ENCODE assay signal across 9 cellular contexts in genomic region chr4:2290974-2291704, GRCh38. TPM values are rescaled to one million over a fixed set of nuclear protein-coding genes. Genes with fewer than 3 reads are reported as not detected.
DNase-seq lines count a peak whose midpoint lies in the region; ATAC-seq and TF ChIP-seq lines count a peak whose summit lies in the region.
"Had no signal": no experiment of that assay in that cellular context is flagged by ENCODE, and none has a peak within 500 bp of the region (broad histone marks: within the 10 kb centered on the region; RNA-seq: fewer than 3 reads in every experiment).

No MANE protein-coding gene starts in this region.

- H3K36me3 ChIP-seq in osteoblast (ENCODE audit: insufficient read depth, low read length) (no peaks in the 10 kb centered on the region), uterus (no peaks in the 10 kb centered on the region)
- H3K36me3 ChIP-seq: thyroid gland had no signal

- TF ChIP-seq CTCF in osteoblast (IDR thresholded peaks at IDR 0.05; ENCODE audit: extremely low read depth, low read depth, low read length), result no peak
- TF ChIP-seq CTCF in uterus (IDR thresholded peaks at IDR 0.05), result no peak

- intact Hi-C loops in cardiac septum (cut with DNase I) (no loop called here), left ventricle myocardium superior (cut with micrococcal nuclease) (no loop called here), uterus (cut with DNase I; ENCODE audit: low total_unique reads) (no loop called here)

- no peaks in the 10 kb centered on the region for H3K79me2 ChIP-seq in osteoblast (ENCODE audit: insufficient read depth, low read length)

- peak; percentile 71 for DNase-seq in cardiac septum (ENCODE audit: low spot score)
- DNase-seq in left ventricle myocardium superior, result no peak
- DNase-seq in activated T-helper 9 cell treated with anti-CD3 and anti-CD28 coated beads, Interleukin-2, amount 50 U/mL, for 16 hours (ENCODE audit: low read depth), result peak; percentile 38
- DNase-seq in osteoblast (ENCODE audit: insufficient read length, low spot score, missing footprints), result peak; percentile 56
- peak; percentile 11 to 15 for DNase-seq in uterus
- no peak for DNase-seq in NCI-H774 (lab: John Stamatoyannopoulos, UW)
- no peak for DNase-seq in NCI-H2029 treated with DMSO at 0.1 percent for 48 hours (lab: John Stamatoyannopoulos, UW)

- no peak overlapping the region for H3K4me2 ChIP-seq in osteoblast (ENCODE audit: insufficient read depth, low read length)

- H3K27me3 ChIP-seq in osteoblast (ENCODE audit: insufficient read depth, low read length), result no peaks in the 10 kb centered on the region
- no peaks in the 10 kb centered on the region for H3K27me3 ChIP-seq in uterus
- H3K27me3 ChIP-seq: thyroid gland had no signal

- no peak for ATAC-seq in left ventricle myocardium superior
- no peak for ATAC-seq in GM18909 (IDR thresholded peaks at IDR 0.05; ENCODE audit: poor library complexity, unreplicated experiment)

- H3K27ac ChIP-seq in osteoblast (ENCODE audit: low read depth, low read length) (no peak overlapping the region), uterus (no peak overlapping the region)
- H3K27ac ChIP-seq: thyroid gland had no signal

- TF ChIP-seq POLR2A in uterus (IDR thresholded peaks at IDR 0.05), result no peak

- H3K4me3 ChIP-seq in osteoblast (ENCODE audit: insufficient read depth, low read length) (no peak overlapping the region), uterus (no peak overlapping the region)
- H3K4me3 ChIP-seq: thyroid gland had no signal

- no peaks in the 10 kb centered on the region for H4K20me1 ChIP-seq in osteoblast (ENCODE audit: insufficient read depth, low read length)

- no peak overlapping the region for H2AFZ ChIP-seq in osteoblast (ENCODE audit: low read length)

- no peaks in the 10 kb centered on the region for H3K4me1 ChIP-seq in osteoblast (ENCODE audit: insufficient read depth, low read length)
- H3K4me1 ChIP-seq in uterus, result peaks cover 0 to 5% of the 10 kb centered on the region in 2 donors
- H3K4me1 ChIP-seq: thyroid gland had no signal

- H3K9me3 ChIP-seq in osteoblast (ENCODE audit: low read depth, low read length) (no peaks in the 10 kb centered on the region), uterus (no peaks in the 10 kb centered on the region)
- H3K9me3 ChIP-seq: thyroid gland had no signal

RNA-seq across cellular contexts. Expression of gene MXD4, which starts 29.2 kb away (rescaled TPM):
- total RNA-seq in cardiac septum (37.9 TPM), left ventricle myocardium superior (44.0 TPM), osteoblast (53.3 and 56.8 TPM in 2 replicates), uterus (10 to 100 TPM; 15.4 to 53.1 (median 31.8) TPM)

RNA-seq across cellular contexts. Expression of gene HAUS3, which starts 49.2 kb away (rescaled TPM):
- total RNA-seq in cardiac septum (5.6 TPM), left ventricle myocardium superior (8.2 TPM), osteoblast (8.7 and 9.7 TPM in 2 replicates), uterus (10 to 100 TPM in 3 of 4 donors, 1 to 10 TPM in 1; 7.4 to 29.9 (median 14.2) TPM)

RNA-seq across cellular contexts. Expression of gene POLN, which starts 49.2 kb away (rescaled TPM):
- 2.3 TPM for total RNA-seq in cardiac septum
- 1.9 TPM for total RNA-seq in left ventricle myocardium superior
- 2.9 and 4.1 TPM in 2 replicates for total RNA-seq in osteoblast
- total RNA-seq in uterus, result 1 to 10 TPM in 2 of 4 donors, under 1 TPM in 1, not detected in 1; 0.26 to 5.8 (median 5.5) TPM

Comparison
In these comparisons a context has a peak if more than half of its experiments do, and no peak if none do; other contexts are left out.
1. DNase-seq: peak in cardiac septum (single experiment), activated T-helper 9 cell treated with anti-CD3 and anti-CD28 coated beads, Interleukin-2, amount 50 U/mL, for 16 hours (single experiment), osteoblast (single experiment) and uterus (2 of 2); none in left ventricle myocardium superior (single experiment), NCI-H774 (single experiment) and NCI-H2029 treated with DMSO at 0.1 percent for 48 hours (single experiment).